In genomic region chr3:113210608-113211369, GRCh38 we compare ENCODE assay signal across 9 cellular contexts. TPM values are rescaled to one million over a fixed set of nuclear protein-coding genes. Genes with fewer than 3 reads are reported as not detected.
A peak's percentile ranks its signal among the peaks of the same experiment; 100 is the strongest.
DNase-seq lines count a peak whose midpoint lies in the region; ATAC-seq and TF ChIP-seq lines count a peak whose summit lies in the region.
"Had no signal": no experiment of that assay in that cellular context is flagged by ENCODE, and none has a peak within 500 bp of the region (broad histone marks: within the 10 kb centered on the region; RNA-seq: fewer than 3 reads in every experiment).

No MANE protein-coding gene starts in this region.

- peak overlapping the region; percentile 0 to 83 (median 66) for H3K4me3 Mint-ChIP-seq in naive thymus-derived CD8-positive, alpha-beta T cell

- H3K27me3 Mint-ChIP-seq in naive thymus-derived CD8-positive, alpha-beta T cell: peaks cover 51 to 89% (median 55%) of the 10 kb centered on the region in 5 donors

- H3K4me3 ChIP-seq in AG10803 (ENCODE audit: low read length): peak overlapping the region; percentile 85
- 0 out of 2 replicates have a peak overlapping the region, but pooled peaks have one; percentile 70 for H3K4me3 ChIP-seq in OCI-LY3 (ENCODE audit: low read length)
- H3K4me3 ChIP-seq in epithelial cell of proximal tubule (ENCODE audit: low read depth, low read length): peak overlapping the region; percentile 68

- H3K4me2 ChIP-seq in OCI-LY3 (ENCODE audit: low read length): peak overlapping the region; percentile 61

- TF ChIP-seq CTCF in AG10803 (conservative IDR thresholded peaks at IDR 0.05; ENCODE audit: low read length) (no peak), OCI-LY3 (IDR thresholded peaks at IDR 0.05; ENCODE audit: low read depth, low read length) (no peak), epithelial cell of proximal tubule (conservative IDR thresholded peaks at IDR 0.05; ENCODE audit: low read depth, low read length) (no peak)

- no peaks in the 10 kb centered on the region for H3K9me3 Mint-ChIP-seq in naive thymus-derived CD8-positive, alpha-beta T cell

- no peaks in the 10 kb centered on the region for H3K9me3 ChIP-seq in OCI-LY3 (ENCODE audit: insufficient read depth, low read length)

- H3K27ac Mint-ChIP-seq in naive thymus-derived CD8-positive, alpha-beta T cell: no peak overlapping the region

- H4K20me1 ChIP-seq in OCI-LY3 (ENCODE audit: insufficient read depth, low read length): no peaks in the 10 kb centered on the region

- no peak overlapping the region for H3K27ac ChIP-seq in OCI-LY3 (ENCODE audit: low read length)

- no peak for ATAC-seq in naive thymus-derived CD8-positive, alpha-beta T cell
- ATAC-seq in GM21367 (IDR thresholded peaks at IDR 0.05; ENCODE audit: unreplicated experiment) (no peak), GM19467 (IDR thresholded peaks at IDR 0.05; ENCODE audit: unreplicated experiment) (no peak), GM18511 (IDR thresholded peaks at IDR 0.05; ENCODE audit: unreplicated experiment) (no peak)

- DNase-seq in AG10803 (ENCODE audit: low read depth) (peak; percentile 19), epithelial cell of proximal tubule (ENCODE audit: low read depth) (no peak), GM19238 (ENCODE audit: insufficient read length, low spot score) (no peak)
- DNase-seq in naive thymus-derived CD8-positive, alpha-beta T cell: no peak
- DNase-seq: NCI-H1417 treated with DMSO at 0.1 percent for 48 hours had no signal

- H3K4me1 ChIP-seq in OCI-LY3 (ENCODE audit: low read length): no peaks in the 10 kb centered on the region

- POLR2A ChIA-PET in naive thymus-derived CD8-positive, alpha-beta T cell (lab: Charles Lee): no interaction called here

- no peak overlapping the region for H2AFZ ChIP-seq in OCI-LY3 (ENCODE audit: low read depth, low read length)

- no peak overlapping the region for H3K9ac ChIP-seq in OCI-LY3 (ENCODE audit: low read length)

- no peaks in the 10 kb centered on the region for H3K27me3 ChIP-seq in OCI-LY3 (ENCODE audit: low read depth, low read length)

- H3K79me2 ChIP-seq in OCI-LY3 (ENCODE audit: low read length): no peaks in the 10 kb centered on the region

- H3K36me3 ChIP-seq in OCI-LY3 (replicated peaks; ENCODE audit: low read depth, low read length): no peaks in the 10 kb centered on the region

- H3K36me3 Mint-ChIP-seq in naive thymus-derived CD8-positive, alpha-beta T cell: no peaks in the 10 kb centered on the region

- H3K4me1 Mint-ChIP-seq in naive thymus-derived CD8-positive, alpha-beta T cell: peaks cover 5 to 18% (median 12%) of the 10 kb centered on the region in 4 donors

RNA-seq across cellular contexts. Expression of gene BOC, which starts 0.6 kb away (rescaled TPM):
- 1.0 and 3.5 TPM in 2 replicates for total RNA-seq in epithelial cell of proximal tubule
- not detected for total RNA-seq in naive thymus-derived CD8-positive, alpha-beta T cell
- polyA plus RNA-seq in naive thymus-derived CD8-positive, alpha-beta T cell: not detected
